28 cellular contexts compared by ENCODE assay signal in the genomic region with DNA sequence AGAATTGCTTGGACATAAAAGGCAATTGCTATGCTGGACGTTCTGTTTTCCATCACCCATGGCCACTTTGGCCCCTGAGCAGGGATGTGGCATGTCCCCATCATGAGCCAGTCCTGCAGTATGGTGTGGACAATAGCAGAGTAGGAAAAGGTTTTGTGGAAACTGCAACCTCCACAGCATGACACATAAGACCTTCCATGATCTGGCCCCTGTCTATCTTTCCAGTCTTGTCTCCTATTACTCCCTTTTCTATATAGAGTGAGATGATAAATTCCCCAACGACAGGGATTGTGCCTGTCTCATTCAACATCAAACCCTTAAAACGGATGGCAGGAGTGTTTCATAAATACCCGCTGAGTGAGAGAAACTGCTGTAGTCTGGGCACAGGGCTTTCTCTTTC.
"Had no signal": no experiment of that assay in that cellular context is flagged by ENCODE, and none has a peak within 500 bp of the region (broad histone marks: within the 10 kb centered on the region; RNA-seq: fewer than 3 reads in every experiment).

No MANE protein-coding gene starts in this region.

- ATAC-seq: stimulated activated effector memory CD8-positive, alpha-beta T cell treated with anti-CD3 and anti-CD28 coated beads, Interleukin-12 subunit alpha, Interleukin-12 subunit beta, amount 100 ng/mL, for 72 hours; stimulated activated memory B cell treated with anti-CD40 and anti-IgM and Interleukin-4, amounts not matched to agents 10 μg/mL and 1 μg/mL and 100 μg/mL, for 72 hours; stimulated activated naive B cell treated with anti-CD40 and anti-IgM and Interleukin-4, amounts not matched to agents 10 μg/mL and 1 μg/mL and 100 μg/mL, for 72 hours; stimulated activated naive CD8-positive, alpha-beta T cell treated with anti-CD3 and anti-CD28 coated beads, Interleukin-15, amount 100 ng/mL, for 72 hours; stimulated activated naive CD8-positive, alpha-beta T cell treated with anti-CD3 and anti-CD28 coated beads, Interleukin-15, Interleukin-2, amounts not matched to agents 100 U/mL and 50 U/mL, for 24 hours; upper lobe of right lung had no signal

- H3K4me3 ChIP-seq: stomach, suprapubic skin, testis, thoracic aorta, thyroid gland, tibial artery, tibial nerve, transverse colon, upper lobe of left lung, upper lobe of right lung, uterus, vagina had no signal

- H3K27ac Mint-ChIP-seq: stimulated activated effector memory CD8-positive, alpha-beta T cell treated with anti-CD3 and anti-CD28 coated beads, Interleukin-12 subunit alpha, Interleukin-12 subunit beta, amount 100 ng/mL, for 72 hours; stimulated activated memory B cell treated with anti-CD40 and anti-IgM and Interleukin-4, amounts not matched to agents 10 μg/mL and 1 μg/mL and 100 μg/mL, for 72 hours; stimulated activated naive B cell treated with anti-CD40 and anti-IgM and Interleukin-4, amounts not matched to agents 10 μg/mL and 1 μg/mL and 100 μg/mL, for 72 hours; stimulated activated naive CD8-positive, alpha-beta T cell treated with anti-CD3 and anti-CD28 coated beads, Interleukin-15, amount 100 ng/mL, for 72 hours; stimulated activated naive CD8-positive, alpha-beta T cell treated with anti-CD3 and anti-CD28 coated beads, Interleukin-15, Interleukin-2, amounts not matched to agents 100 ng/mL and 50 ng/mL, for 24 hours; type B pancreatic cell had no signal

- H3K36me3 Mint-ChIP-seq: stimulated activated effector memory CD8-positive, alpha-beta T cell treated with anti-CD3 and anti-CD28 coated beads, Interleukin-12 subunit alpha, Interleukin-12 subunit beta, amount 100 ng/mL, for 72 hours; stimulated activated memory B cell treated with anti-CD40 and anti-IgM and Interleukin-4, amounts not matched to agents 10 μg/mL and 1 μg/mL and 100 μg/mL, for 72 hours; type B pancreatic cell had no signal

- H3K4me3 Mint-ChIP-seq: stimulated activated effector memory CD8-positive, alpha-beta T cell treated with anti-CD3 and anti-CD28 coated beads, Interleukin-12 subunit alpha, Interleukin-12 subunit beta, amount 100 ng/mL, for 72 hours; stimulated activated memory B cell treated with anti-CD40 and anti-IgM and Interleukin-4, amounts not matched to agents 10 μg/mL and 1 μg/mL and 100 μg/mL, for 72 hours; stimulated activated naive B cell treated with anti-CD40 and anti-IgM and Interleukin-4, amounts not matched to agents 10 μg/mL and 1 μg/mL and 100 μg/mL, for 72 hours; stimulated activated naive CD8-positive, alpha-beta T cell treated with anti-CD3 and anti-CD28 coated beads, Interleukin-15, amount 100 ng/mL, for 72 hours; stimulated activated naive CD8-positive, alpha-beta T cell treated with anti-CD3 and anti-CD28 coated beads, Interleukin-15, Interleukin-2, amounts not matched to agents 100 ng/mL and 50 ng/mL, for 24 hours; type B pancreatic cell had no signal

- H3K27ac ChIP-seq: stomach, suprapubic skin, testis, thoracic aorta, thyroid gland, tibial artery, tibial nerve, transverse colon, upper lobe of left lung, upper lobe of right lung, uterus, vagina had no signal

- H3K36me3 ChIP-seq: stomach, suprapubic skin, thoracic aorta, thyroid gland, tibial artery, tibial nerve, transverse colon, upper lobe of left lung, upper lobe of right lung, uterus, vagina had no signal

- H3K4me1 ChIP-seq: stomach, suprapubic skin, testis, thyroid gland, tibial artery, tibial nerve, upper lobe of left lung, upper lobe of right lung, uterus, vagina had no signal

- H3K27me3 Mint-ChIP-seq: type B pancreatic cell had no signal

- H3K27me3 ChIP-seq: stomach, testis, thyroid gland, tibial artery, tibial nerve, transverse colon, upper lobe of left lung, upper lobe of right lung, uterus, vagina had no signal

- H3K4me1 Mint-ChIP-seq: stimulated activated effector memory CD8-positive, alpha-beta T cell treated with anti-CD3 and anti-CD28 coated beads, Interleukin-12 subunit alpha, Interleukin-12 subunit beta, amount 100 ng/mL, for 72 hours; stimulated activated memory B cell treated with anti-CD40 and anti-IgM and Interleukin-4, amounts not matched to agents 10 μg/mL and 1 μg/mL and 100 μg/mL, for 72 hours; stimulated activated naive B cell treated with anti-CD40 and anti-IgM and Interleukin-4, amounts not matched to agents 10 μg/mL and 1 μg/mL and 100 μg/mL, for 72 hours; stimulated activated naive CD8-positive, alpha-beta T cell treated with anti-CD3 and anti-CD28 coated beads, Interleukin-15, amount 100 ng/mL, for 72 hours had no signal

- DNase-seq: stimulated activated CD4-positive, alpha-beta T cell treated with anti-CD3 and anti-CD28 coated beads, Interleukin-2, amount 100 ng/mL, for 48 hours; stimulated activated CD4-positive, alpha-beta T cell treated with anti-CD3 and anti-CD28 coated beads, Interleukin-4, amount 100 ng/mL, for 1 hour; stimulated activated CD4-positive, alpha-beta T cell treated with anti-CD3 and anti-CD28 coated beads, Interleukin-4, amount 100 ng/mL, for 24 hours; stimulated activated CD4-positive, alpha-beta T cell treated with anti-CD3 and anti-CD28 coated beads, Interleukin-4, amount 100 ng/mL, for 4 hours; stimulated activated CD8-positive, alpha-beta memory T cell treated with anti-CD3 and anti-CD28 coated beads, Interleukin-4, amount 100 ng/mL, for 48 hours; stimulated activated naive B cell treated with anti-CD40 and anti-IgM and Interleukin-4, amounts not matched to agents 10 μg/mL and 1 μg/mL and 100 μg/mL, for 72 hours; stimulated activated naive CD4-positive, alpha-beta T cell; stimulated activated naive CD4-positive, alpha-beta T cell treated with Interleukin-2 at 50 U/mL for 16 hours; stimulated activated naive CD8-positive, alpha-beta T cell treated with anti-CD3 and anti-CD28 coated beads, Interleukin-15, amount 100 ng/mL, for 72 hours; stimulated activated naive CD8-positive, alpha-beta T cell treated with anti-CD3 and anti-CD28 coated beads, Interleukin-15, Interleukin-2, amounts not matched to agents 100 U/mL and 50 U/mL, for 24 hours; stomach; substantia nigra; testis; thyroid gland; tibial artery; transverse colon; trophoblast cell; upper lobe of left lung; upper lobe of right lung; uterus had no signal

- H3K9me3 ChIP-seq: stomach, suprapubic skin, testis, thoracic aorta, thyroid gland, tibial artery, transverse colon, upper lobe of left lung, upper lobe of right lung, uterus, vagina had no signal
